In genomic region chr3:100730524-100730923, GRCh38 we compare ENCODE assay signal across 21 cellular contexts. TPM values are rescaled to one million over a fixed set of nuclear protein-coding genes. Genes with fewer than 3 reads are reported as not detected.
DNase-seq lines count a peak whose midpoint lies in the region; ATAC-seq, FAIRE-seq and TF ChIP-seq lines count a peak whose summit lies in the region.
"Had no signal": no experiment of that assay in that cellular context is flagged by ENCODE, and none has a peak within 500 bp of the region (broad histone marks: within the 10 kb centered on the region; RNA-seq: fewer than 3 reads in every experiment).

No MANE protein-coding gene starts in this region.

- peaks cover 66% of the 10 kb centered on the region for H4K20me1 ChIP-seq in BLaER1

- DNase-seq in activated T-helper 2 cell treated with anti-CD3 and anti-CD28 coated beads, Interferon-gamma antibody, Interleukin-2, Interleukin-4, amounts not matched to agents 10 μg/mL and 5 μg/mL and 100 μg/mL, durations not matched to agents 14 hours and 24 hours and 36 hours (ENCODE audit: low spot score), result no peak
- DNase-seq in COLO668 (lab: John Stamatoyannopoulos, UW; ENCODE audit: unreplicated experiment) (no peak), GM12892 (ENCODE audit: insufficient read length) (no peak)
- DNase-seq in activated CD8-positive, alpha-beta memory T cell treated with anti-CD3 and anti-CD28 coated beads for 24 hours, result no peak
- no peak for DNase-seq in naive thymus-derived CD8-positive, alpha-beta T cell
- DNase-seq: activated CD4-positive, alpha-beta T cell treated with anti-CD3 and anti-CD28 coated beads for 36 hours; activated T-cell treated with anti-CD3 and anti-CD28 coated beads, Interleukin-2, amount 50 U/mL, for 4 hours; CD4-positive, CD25-positive, alpha-beta regulatory T cell; effector CD8-positive, alpha-beta T cell; KG1; kidney glomerular epithelial cell; NCI-H1417; nucleus accumbens; SJCRH30; stimulated activated CD4-positive, alpha-beta T cell treated with anti-CD3 and anti-CD28 coated beads, Interleukin-4, amount 100 ng/mL, for 24 hours; T1000 had no signal

- H3K4me3 ChIP-seq in BLaER1, result no peak overlapping the region
- H3K4me3 ChIP-seq: hepatocyte, SJCRH30, tibial nerve had no signal

- H3K36me3 ChIP-seq in BLaER1, result peaks cover 77% of the 10 kb centered on the region

- H3K27ac Mint-ChIP-seq in activated T-helper 2 cell treated with anti-CD3 and anti-CD28 coated beads, Interferon-gamma antibody, Interleukin-2, Interleukin-4, amounts not matched to agents 10 μg/mL and 5 μg/mL and 100 μg/mL, durations not matched to agents 14 hours and 24 hours and 36 hours, result peak overlapping the region; percentile 36
- no peak overlapping the region for H3K27ac Mint-ChIP-seq in naive thymus-derived CD8-positive, alpha-beta T cell
- H3K27ac Mint-ChIP-seq: activated CD4-positive, alpha-beta T cell treated with anti-CD3 and anti-CD28 coated beads for 36 hours had no signal

- H3K27me3 Mint-ChIP-seq in activated T-helper 2 cell treated with anti-CD3 and anti-CD28 coated beads, Interferon-gamma antibody, Interleukin-2, Interleukin-4, amounts not matched to agents 10 μg/mL and 5 μg/mL and 100 μg/mL, durations not matched to agents 14 hours and 24 hours and 36 hours (ENCODE audit: low read depth), result no peaks in the 10 kb centered on the region
- no peaks in the 10 kb centered on the region for H3K27me3 Mint-ChIP-seq in naive thymus-derived CD8-positive, alpha-beta T cell
- H3K27me3 Mint-ChIP-seq: activated CD4-positive, alpha-beta T cell treated with anti-CD3 and anti-CD28 coated beads for 36 hours; CD4-positive, CD25-positive, alpha-beta regulatory T cell had no signal

- no peak for FAIRE-seq in GM12892 (lab: Jason Lieb, UNC)

- peaks cover 40% of the 10 kb centered on the region for H3K4me1 Mint-ChIP-seq in activated T-helper 2 cell treated with anti-CD3 and anti-CD28 coated beads, Interferon-gamma antibody, Interleukin-2, Interleukin-4, amounts not matched to agents 10 μg/mL and 5 μg/mL and 100 μg/mL, durations not matched to agents 14 hours and 24 hours and 36 hours (ENCODE audit: low read depth)
- H3K4me1 Mint-ChIP-seq in naive thymus-derived CD8-positive, alpha-beta T cell, result peaks cover 10 to 25% (median 19%) of the 10 kb centered on the region in 4 donors

- H3K9me3 ChIP-seq in BLaER1, result no peaks in the 10 kb centered on the region
- H3K9me3 ChIP-seq: SJCRH30, tibial nerve had no signal

- ATAC-seq in GM19397 (IDR thresholded peaks at IDR 0.05; ENCODE audit: unreplicated experiment) (peak; percentile 62), HG02763 (IDR thresholded peaks at IDR 0.05; ENCODE audit: unreplicated experiment) (peak; percentile 57)
- no peak for ATAC-seq in naive thymus-derived CD8-positive, alpha-beta T cell
- ATAC-seq: activated CD4-positive, alpha-beta T cell treated with anti-CD3 and anti-CD28 coated beads for 36 hours; activated T-cell treated with anti-CD3 and anti-CD28 coated beads, Interleukin-2, amount 50 U/mL, for 4 hours had no signal

- 0 out of 2 replicates have a peak, but pooled peaks cover 10% of the 10 kb centered on the region for H3K4me1 ChIP-seq in BLaER1
- H3K4me1 ChIP-seq: SJCRH30 had no signal

- no peak overlapping the region for H3K9ac ChIP-seq in BLaER1

- POLR2A ChIA-PET in naive thymus-derived CD8-positive, alpha-beta T cell (lab: Charles Lee), result no interaction called here

- peaks cover 71% of the 10 kb centered on the region for H3K36me3 Mint-ChIP-seq in activated T-helper 2 cell treated with anti-CD3 and anti-CD28 coated beads, Interferon-gamma antibody, Interleukin-2, Interleukin-4, amounts not matched to agents 10 μg/mL and 5 μg/mL and 100 μg/mL, durations not matched to agents 14 hours and 24 hours and 36 hours (ENCODE audit: low read depth)
- H3K36me3 Mint-ChIP-seq in naive thymus-derived CD8-positive, alpha-beta T cell, result peaks cover 12 to 80% (median 15%) of the 10 kb centered on the region in 3 donors

- no peak overlapping the region for H3K4me3 Mint-ChIP-seq in activated T-helper 2 cell treated with anti-CD3 and anti-CD28 coated beads, Interferon-gamma antibody, Interleukin-2, Interleukin-4, amounts not matched to agents 10 μg/mL and 5 μg/mL and 100 μg/mL, durations not matched to agents 14 hours and 24 hours and 36 hours (ENCODE audit: low read depth)
- no peak overlapping the region for H3K4me3 Mint-ChIP-seq in naive thymus-derived CD8-positive, alpha-beta T cell
- H3K4me3 Mint-ChIP-seq: activated CD4-positive, alpha-beta T cell treated with anti-CD3 and anti-CD28 coated beads for 36 hours; activated T-cell treated with anti-CD3 and anti-CD28 coated beads, Interleukin-2, amount 50 U/mL, for 4 hours; CD4-positive, CD25-positive, alpha-beta regulatory T cell had no signal

- 0 out of 2 replicates have a peak overlapping the region, but pooled peaks have one; percentile 11 for H3K4me2 ChIP-seq in BLaER1
- H3K4me2 ChIP-seq: hepatocyte had no signal

- H3K9me3 Mint-ChIP-seq in activated T-helper 2 cell treated with anti-CD3 and anti-CD28 coated beads, Interferon-gamma antibody, Interleukin-2, Interleukin-4, amounts not matched to agents 10 μg/mL and 5 μg/mL and 100 μg/mL, durations not matched to agents 14 hours and 24 hours and 36 hours, result no peaks in the 10 kb centered on the region
- H3K9me3 Mint-ChIP-seq in naive thymus-derived CD8-positive, alpha-beta T cell, result no peaks in the 10 kb centered on the region
- H3K9me3 Mint-ChIP-seq: activated T-cell treated with anti-CD3 and anti-CD28 coated beads, Interleukin-2, amount 50 U/mL, for 4 hours; CD4-positive, CD25-positive, alpha-beta regulatory T cell had no signal

- intact Hi-C loops in activated T-helper 2 cell treated with anti-CD3 and anti-CD28 coated beads, Interferon-gamma antibody, Interleukin-2, Interleukin-4, amounts not matched to agents 10 μg/mL and 5 μg/mL and 100 μg/mL, durations not matched to agents 14 hours and 24 hours and 36 hours (cut with micrococcal nuclease), result loop anchor here (10.0 kb wide), 1 partner anchor 266 kb away; no protein-coding TSS in a partner anchor

- no peak for TF ChIP-seq POLR2A in GM12892 (IDR thresholded peaks at IDR 0.05; ENCODE audit: low read depth, low read length)

- no peak overlapping the region for H3K27ac ChIP-seq in BLaER1
- H3K27ac ChIP-seq: hepatocyte, SJCRH30, tibial nerve had no signal

- no peaks in the 10 kb centered on the region for H3K27me3 ChIP-seq in BLaER1
- H3K27me3 ChIP-seq: hepatocyte, SJCRH30, tibial nerve had no signal

RNA-seq across cellular contexts. Expression of gene TFG, which starts 21.2 kb away (rescaled TPM):
- total RNA-seq in activated T-helper 2 cell treated with anti-CD3 and anti-CD28 coated beads, Interferon-gamma antibody, Interleukin-2, Interleukin-4, amounts not matched to agents 10 μg/mL and 5 μg/mL and 100 μg/mL, durations not matched to agents 14 hours and 24 hours and 36 hours, result 79.3 and 81.2 TPM in 2 replicates
- 80.3 TPM for polyA plus RNA-seq in GM12892 (2012; ENCODE audit: missing spikeins)
- total RNA-seq in naive thymus-derived CD8-positive, alpha-beta T cell, result 10 to 100 TPM; 41.2 to 42.7 TPM
- 10 to 100 TPM; 30.6 to 37.3 (median 37.1) TPM for polyA plus RNA-seq in naive thymus-derived CD8-positive, alpha-beta T cell

Comparison
In these comparisons a context has a peak if more than half of its experiments do, and no peak if none do; other contexts are left out.
1. ATAC-seq: peak in GM19397 (single experiment) and HG02763 (single experiment); none in naive thymus-derived CD8-positive, alpha-beta T cell (0 of 2).